1 cellular context compared by ENCODE assay signal in genomic region chr14:89491701-89492381, GRCh38.
TF ChIP-seq lines count a peak whose summit lies in the region.

No MANE protein-coding gene starts in this region.

TF ChIP-seq in HepG2, 621 proteins besides CTCF, POLR2A, EP300 and RAD21 (continued from another document and continues in another):
- peak; percentile 69 for TF ChIP-seq PAXIP1 (CRISPR knock-in tag; conservative IDR thresholded peaks at IDR 0.05)
- TF ChIP-seq HNRNPH1 (optimal IDR thresholded peaks at IDR 0.05; ENCODE audit: low read depth, low read length), result no peak
- TF ChIP-seq ZNF710 (CRISPR knock-in tag; IDR thresholded peaks at IDR 0.05; ENCODE audit: borderline replicate concordance), result peak; percentile 64; the same call in 1 of the 2 replicates
- no peak for TF ChIP-seq PAX8 (CRISPR knock-in tag; IDR thresholded peaks at IDR 0.05; ENCODE audit: borderline replicate concordance)
- TF ChIP-seq SALL1 (CRISPR knock-in tag; IDR thresholded peaks at IDR 0.05), result peak; percentile 92
- TF ChIP-seq, protein P1, sequence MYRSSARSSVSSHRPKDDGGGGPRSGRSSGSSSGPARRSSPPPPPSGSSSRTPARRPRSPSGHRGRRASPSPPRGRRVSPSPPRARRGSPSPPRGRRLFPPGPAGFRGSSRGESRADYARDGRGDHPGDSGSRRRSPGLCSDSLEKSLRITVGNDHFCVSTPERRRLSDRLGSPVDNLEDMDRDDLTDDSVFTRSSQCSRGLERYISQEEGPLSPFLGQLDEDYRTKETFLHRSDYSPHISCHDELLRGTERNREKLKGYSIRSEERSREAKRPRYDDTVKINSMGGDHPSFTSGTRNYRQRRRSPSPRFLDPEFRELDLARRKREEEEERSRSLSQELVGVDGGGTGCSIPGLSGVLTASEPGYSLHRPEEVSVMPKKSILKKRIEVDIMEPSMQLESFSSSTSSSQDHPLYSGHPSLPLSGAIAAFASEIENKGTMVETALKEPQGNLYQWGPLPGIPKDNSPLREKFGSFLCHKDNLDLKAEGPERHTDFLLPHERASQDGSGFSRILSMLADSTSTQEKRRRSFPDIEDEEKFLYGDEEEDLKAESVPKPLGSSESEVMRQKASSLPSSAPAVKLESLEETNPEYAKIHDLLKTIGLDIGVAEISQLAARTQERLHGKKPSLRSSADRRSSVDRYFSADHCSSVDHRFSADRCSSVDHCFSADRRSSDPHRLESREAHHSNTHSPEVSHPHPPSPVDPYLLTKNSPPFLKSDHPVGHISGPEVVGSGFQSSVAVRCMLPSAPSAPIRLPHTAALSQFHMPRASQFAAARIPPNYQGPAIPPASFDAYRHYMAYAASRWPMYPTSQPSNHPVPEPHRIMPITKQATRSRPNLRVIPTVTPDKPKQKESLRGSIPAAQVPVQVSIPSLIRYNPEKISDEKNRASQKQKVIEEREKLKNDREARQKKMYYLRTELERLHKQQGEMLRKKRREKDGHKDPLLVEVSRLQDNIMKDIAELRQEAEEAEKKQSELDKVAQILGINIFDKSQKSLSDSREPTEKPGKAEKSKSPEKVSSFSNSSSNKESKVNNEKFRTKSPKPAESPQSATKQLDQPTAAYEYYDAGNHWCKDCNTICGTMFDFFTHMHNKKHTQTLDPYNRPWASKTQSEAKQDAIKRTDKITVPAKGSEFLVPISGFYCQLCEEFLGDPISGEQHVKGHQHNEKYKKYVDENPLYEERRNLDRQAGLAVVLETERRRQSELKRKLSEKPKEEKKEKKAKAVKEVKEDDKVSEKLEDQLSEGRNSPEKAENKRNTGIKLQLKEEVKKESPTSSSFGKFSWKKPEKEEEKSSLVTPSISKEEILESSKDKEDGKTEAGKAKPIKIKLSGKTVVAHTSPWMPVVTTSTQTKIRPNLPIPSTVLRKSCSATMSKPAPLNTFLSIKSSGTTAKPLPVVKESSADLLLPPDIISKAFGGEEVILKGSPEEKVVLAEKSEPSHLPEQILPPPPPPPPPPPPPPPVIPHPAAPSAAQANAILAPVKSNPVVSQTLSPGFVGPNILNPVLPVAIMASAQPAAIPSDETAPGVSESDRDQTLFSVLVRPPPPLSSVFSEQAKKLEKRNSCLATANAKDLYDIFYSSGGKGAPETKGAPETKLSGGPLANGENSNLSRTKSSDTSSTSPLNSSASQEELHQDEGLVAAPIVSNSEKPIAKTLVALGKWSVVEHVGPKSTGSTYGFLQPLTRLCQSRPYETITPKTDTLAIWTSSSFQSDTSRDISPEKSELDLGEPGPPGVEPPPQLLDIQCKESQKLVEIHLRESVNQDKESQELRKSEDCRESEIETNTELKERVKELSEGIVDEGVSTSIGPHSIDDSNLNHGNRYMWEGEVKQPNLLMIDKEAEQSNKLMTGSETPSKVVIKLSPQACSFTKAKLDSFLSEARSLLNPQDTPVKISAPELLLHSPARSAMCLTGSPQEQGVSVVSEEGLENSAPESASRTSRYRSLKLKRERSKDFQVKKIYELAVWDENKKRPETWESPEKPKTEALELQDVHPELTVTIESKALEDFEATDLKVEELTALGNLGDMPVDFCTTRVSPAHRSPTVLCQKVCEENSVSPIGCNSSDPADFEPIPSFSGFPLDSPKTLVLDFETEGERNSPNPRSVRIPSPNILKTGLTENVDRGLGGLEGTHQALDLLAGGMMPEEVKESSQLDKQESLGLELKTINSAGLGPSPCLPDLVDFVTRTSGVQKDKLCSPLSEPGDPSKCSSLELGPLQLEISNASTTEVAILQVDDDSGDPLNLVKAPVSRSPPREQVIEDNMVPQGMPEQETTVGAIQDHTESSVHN (CRISPR knock-in tag; IDR thresholded peaks at IDR 0.05), result no peak
- TF ChIP-seq SP5 (CRISPR knock-in tag; IDR thresholded peaks at IDR 0.05; ENCODE audit: borderline replicate concordance, low read depth), result no peak
- no peak for TF ChIP-seq RARG (CRISPR knock-in tag; IDR thresholded peaks at IDR 0.05; ENCODE audit: low read depth)
- TF ChIP-seq RAD51 (IDR thresholded peaks at IDR 0.05; ENCODE audit: borderline replicate concordance), result no peak
- 0 out of 2 replicates have a peak, but pooled peaks have one; percentile 39 for TF ChIP-seq DMAP1 (CRISPR knock-in tag; IDR thresholded peaks at IDR 0.05)
- no peak for TF ChIP-seq BORCS8-MEF2B (CRISPR knock-in tag; IDR thresholded peaks at IDR 0.05)
- no peak for TF ChIP-seq ZNF550 (CRISPR knock-in tag; IDR thresholded peaks at IDR 0.05; ENCODE audit: borderline replicate concordance)
- TF ChIP-seq, protein P2, sequence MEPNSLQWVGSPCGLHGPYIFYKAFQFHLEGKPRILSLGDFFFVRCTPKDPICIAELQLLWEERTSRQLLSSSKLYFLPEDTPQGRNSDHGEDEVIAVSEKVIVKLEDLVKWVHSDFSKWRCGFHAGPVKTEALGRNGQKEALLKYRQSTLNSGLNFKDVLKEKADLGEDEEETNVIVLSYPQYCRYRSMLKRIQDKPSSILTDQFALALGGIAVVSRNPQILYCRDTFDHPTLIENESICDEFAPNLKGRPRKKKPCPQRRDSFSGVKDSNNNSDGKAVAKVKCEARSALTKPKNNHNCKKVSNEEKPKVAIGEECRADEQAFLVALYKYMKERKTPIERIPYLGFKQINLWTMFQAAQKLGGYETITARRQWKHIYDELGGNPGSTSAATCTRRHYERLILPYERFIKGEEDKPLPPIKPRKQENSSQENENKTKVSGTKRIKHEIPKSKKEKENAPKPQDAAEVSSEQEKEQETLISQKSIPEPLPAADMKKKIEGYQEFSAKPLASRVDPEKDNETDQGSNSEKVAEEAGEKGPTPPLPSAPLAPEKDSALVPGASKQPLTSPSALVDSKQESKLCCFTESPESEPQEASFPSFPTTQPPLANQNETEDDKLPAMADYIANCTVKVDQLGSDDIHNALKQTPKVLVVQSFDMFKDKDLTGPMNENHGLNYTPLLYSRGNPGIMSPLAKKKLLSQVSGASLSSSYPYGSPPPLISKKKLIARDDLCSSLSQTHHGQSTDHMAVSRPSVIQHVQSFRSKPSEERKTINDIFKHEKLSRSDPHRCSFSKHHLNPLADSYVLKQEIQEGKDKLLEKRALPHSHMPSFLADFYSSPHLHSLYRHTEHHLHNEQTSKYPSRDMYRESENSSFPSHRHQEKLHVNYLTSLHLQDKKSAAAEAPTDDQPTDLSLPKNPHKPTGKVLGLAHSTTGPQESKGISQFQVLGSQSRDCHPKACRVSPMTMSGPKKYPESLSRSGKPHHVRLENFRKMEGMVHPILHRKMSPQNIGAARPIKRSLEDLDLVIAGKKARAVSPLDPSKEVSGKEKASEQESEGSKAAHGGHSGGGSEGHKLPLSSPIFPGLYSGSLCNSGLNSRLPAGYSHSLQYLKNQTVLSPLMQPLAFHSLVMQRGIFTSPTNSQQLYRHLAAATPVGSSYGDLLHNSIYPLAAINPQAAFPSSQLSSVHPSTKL (CRISPR knock-in tag; IDR thresholded peaks at IDR 0.05), result peak; percentile 89
- no peak for TF ChIP-seq SOX6 (IDR thresholded peaks at IDR 0.05)
- TF ChIP-seq SOX6 (CRISPR knock-in tag; IDR thresholded peaks at IDR 0.05), result peak; percentile 94
- TF ChIP-seq NCOA5 (CRISPR knock-in tag; IDR thresholded peaks at IDR 0.05), result no peak
- TF ChIP-seq ARNTL (CRISPR knock-in tag; IDR thresholded peaks at IDR 0.05), result peak; percentile 78
- peak; percentile 98 for TF ChIP-seq PATZ1 (CRISPR knock-in tag; IDR thresholded peaks at IDR 0.05)
- TF ChIP-seq, protein P3, sequence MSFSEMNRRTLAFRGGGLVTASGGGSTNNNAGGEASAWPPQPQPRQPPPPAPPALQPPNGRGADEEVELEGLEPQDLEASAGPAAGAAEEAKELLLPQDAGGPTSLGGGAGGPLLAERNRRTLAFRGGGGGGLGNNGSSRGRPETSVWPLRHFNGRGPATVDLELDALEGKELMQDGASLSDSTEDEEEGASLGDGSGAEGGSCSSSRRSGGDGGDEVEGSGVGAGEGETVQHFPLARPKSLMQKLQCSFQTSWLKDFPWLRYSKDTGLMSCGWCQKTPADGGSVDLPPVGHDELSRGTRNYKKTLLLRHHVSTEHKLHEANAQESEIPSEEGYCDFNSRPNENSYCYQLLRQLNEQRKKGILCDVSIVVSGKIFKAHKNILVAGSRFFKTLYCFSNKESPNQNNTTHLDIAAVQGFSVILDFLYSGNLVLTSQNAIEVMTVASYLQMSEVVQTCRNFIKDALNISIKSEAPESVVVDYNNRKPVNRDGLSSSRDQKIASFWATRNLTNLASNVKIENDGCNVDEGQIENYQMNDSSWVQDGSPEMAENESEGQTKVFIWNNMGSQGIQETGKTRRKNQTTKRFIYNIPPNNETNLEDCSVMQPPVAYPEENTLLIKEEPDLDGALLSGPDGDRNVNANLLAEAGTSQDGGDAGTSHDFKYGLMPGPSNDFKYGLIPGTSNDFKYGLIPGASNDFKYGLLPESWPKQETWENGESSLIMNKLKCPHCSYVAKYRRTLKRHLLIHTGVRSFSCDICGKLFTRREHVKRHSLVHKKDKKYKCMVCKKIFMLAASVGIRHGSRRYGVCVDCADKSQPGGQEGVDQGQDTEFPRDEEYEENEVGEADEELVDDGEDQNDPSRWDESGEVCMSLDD (CRISPR knock-in tag; IDR thresholded peaks at IDR 0.05; ENCODE audit: borderline replicate concordance), result peak; percentile 44; the same call in 1 of the 2 replicates
- TF ChIP-seq SOX13 (IDR thresholded peaks at IDR 0.05), result peak; percentile 40; the same call in 1 of the 2 replicates
- peak in 1 of 2 experiments; percentile 94; a peak in 2 of 4 replicates for TF ChIP-seq SOX13 (CRISPR knock-in tag; conservative IDR thresholded peaks at IDR 0.05 in 1 of 2, IDR thresholded peaks at IDR 0.05 in 1 of 2)
- TF ChIP-seq, protein P4, sequence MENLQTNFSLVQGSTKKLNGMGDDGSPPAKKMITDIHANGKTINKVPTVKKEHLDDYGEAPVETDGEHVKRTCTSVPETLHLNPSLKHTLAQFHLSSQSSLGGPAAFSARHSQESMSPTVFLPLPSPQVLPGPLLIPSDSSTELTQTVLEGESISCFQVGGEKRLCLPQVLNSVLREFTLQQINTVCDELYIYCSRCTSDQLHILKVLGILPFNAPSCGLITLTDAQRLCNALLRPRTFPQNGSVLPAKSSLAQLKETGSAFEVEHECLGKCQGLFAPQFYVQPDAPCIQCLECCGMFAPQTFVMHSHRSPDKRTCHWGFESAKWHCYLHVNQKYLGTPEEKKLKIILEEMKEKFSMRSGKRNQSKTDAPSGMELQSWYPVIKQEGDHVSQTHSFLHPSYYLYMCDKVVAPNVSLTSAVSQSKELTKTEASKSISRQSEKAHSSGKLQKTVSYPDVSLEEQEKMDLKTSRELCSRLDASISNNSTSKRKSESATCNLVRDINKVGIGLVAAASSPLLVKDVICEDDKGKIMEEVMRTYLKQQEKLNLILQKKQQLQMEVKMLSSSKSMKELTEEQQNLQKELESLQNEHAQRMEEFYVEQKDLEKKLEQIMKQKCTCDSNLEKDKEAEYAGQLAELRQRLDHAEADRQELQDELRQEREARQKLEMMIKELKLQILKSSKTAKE (CRISPR knock-in tag; IDR thresholded peaks at IDR 0.05; ENCODE audit: borderline replicate concordance), result 0 out of 2 replicates have a peak, but pooled peaks have one; percentile 22
